ENCODE assay signal across 29 cellular contexts in genomic region chr7:25196132-25196896, GRCh38. TPM values are rescaled to one million over a fixed set of nuclear protein-coding genes. Genes with fewer than 3 reads are reported as not detected.
DNase-seq lines count a peak whose midpoint lies in the region; ATAC-seq, FAIRE-seq and TF ChIP-seq lines count a peak whose summit lies in the region.
"Had no signal": no experiment of that assay in that cellular context is flagged by ENCODE, and none has a peak within 500 bp of the region (broad histone marks: within the 10 kb centered on the region; RNA-seq: fewer than 3 reads in every experiment).

No MANE protein-coding gene starts in this region.

- H3K4me2 ChIP-seq in A549: no peak overlapping the region

- H3K4me1 ChIP-seq in A549 (no peaks in the 10 kb centered on the region), mucosa of stomach (ENCODE audit: control insufficient read depth, insufficient read depth, low read length) (peaks cover 46% of the 10 kb centered on the region)

- POLR2A ChIA-PET in A549 (lab: Yijun Ruan, JAX): no interaction called here

- no peak for TF ChIP-seq EP300 in A549 (IDR thresholded peaks at IDR 0.05)

- H3K27ac ChIP-seq in A549: no peak overlapping the region
- H3K27ac ChIP-seq: 22Rv1, coronary artery, skin epidermis had no signal

- TF ChIP-seq RAD21 in A549 (conservative IDR thresholded peaks at IDR 0.05 in 1 of 2, IDR thresholded peaks at IDR 0.05 in 1 of 2): no peak

- DNase-seq in A549 (ENCODE audit: low read depth in 1 of 2, low spot score in 1 of 2) (no peak), amniotic epithelial cell (ENCODE audit: low read depth) (peak; percentile 12), foreskin melanocyte (peak; percentile 77), NCI-H69 (lab: John Stamatoyannopoulos, UW) (no peak), GM19239 (ENCODE audit: insufficient read length, low spot score) (no peak)
- DNase-seq: activated B cell treated with CpG ODN at 0.5 μM for 24 hours; activated naive CD4-positive, alpha-beta T cell treated with anti-CD3 and anti-CD28 coated beads, Interleukin-2, amount 10 ng/mL, durations not matched to agents 7 days and 5 days; amygdala; CD4-positive, alpha-beta memory T cell; endodermal cell; hypothalamus; IMR-90; left ventricle myocardium superior; NCI-H1105; NCI-H187 treated with DMSO at 0.1 percent for 48 hours; NCI-H2171 treated with DMSO at 0.1 percent for 48 hours; NCI-H526; SW 1271; T1000 had no signal

- TF ChIP-seq CTCF in A549 (IDR thresholded peaks at IDR 0.05): no peak

- WGBS in A549 (ENCODE audit: missing lambda C conversion rate): 19% methylated on average over 5 of the region's 5 CpGs

- no peak for TF ChIP-seq POLR2A in A549 (IDR thresholded peaks at IDR 0.05; ENCODE audit: low read length)

- H3K4me3 ChIP-seq in A549 (no peak overlapping the region), mucosa of stomach (ENCODE audit: low read length) (no peak overlapping the region)
- H3K4me3 ChIP-seq: coronary artery, skin epidermis had no signal

- FAIRE-seq in A549 (lab: Jason Lieb, UNC) (no peak), GM19239 (lab: Jason Lieb, UNC) (no peak)
- FAIRE-seq: bronchial epithelial cell, H1, RCC 7860 had no signal

- H3K36me3 ChIP-seq in mucosa of stomach (ENCODE audit: control insufficient read depth, insufficient read depth, low read length): no peaks in the 10 kb centered on the region

- no peaks in the 10 kb centered on the region for H3K27me3 ChIP-seq in mucosa of stomach (ENCODE audit: control insufficient read depth, insufficient read depth, low read length)

- ATAC-seq in A549: no peak
- ATAC-seq in GM18867 (IDR thresholded peaks at IDR 0.05; ENCODE audit: unreplicated experiment): no peak
- ATAC-seq in GM18520 (IDR thresholded peaks at IDR 0.05; ENCODE audit: unreplicated experiment): no peak
- ATAC-seq: left ventricle myocardium superior; natural killer cell treated with Interleukin-12 subunit alpha and Interleukin-12 subunit beta and Interleukin-15 and Interleukin-18, amount 100 ng/mL, for 72 hours had no signal

- peak overlapping the region; percentile 40 for H3K9ac ChIP-seq in mucosa of stomach (ENCODE audit: low read length)

- CTCF ChIA-PET in A549 (lab: Yijun Ruan, JAX): interaction anchor here (1.4 kb wide), 1 partner anchor 10 kb away, joined by 3 read pairs; no protein-coding TSS in a partner anchor

- H3K9me3 ChIP-seq in A549 (no peaks in the 10 kb centered on the region), mucosa of stomach (ENCODE audit: control insufficient read depth, low read length) (no peaks in the 10 kb centered on the region)

TF ChIP-seq in A549, 52 proteins besides CTCF, POLR2A, EP300 and RAD21:
- peak; percentile 71; the same call in 1 of the 2 replicates for TF ChIP-seq CBX8 (IDR thresholded peaks at IDR 0.05)
- no peak for TF ChIP-seq PHF8 (IDR thresholded peaks at IDR 0.05; ENCODE audit: borderline replicate concordance, low read depth)

RNA-seq across cellular contexts. Expression of gene NPVF, which starts 32.0 kb away (rescaled TPM):
- polyA plus RNA-seq in A549 (2011; rRNA removed) (not detected in 2 replicates), A549 (2017; fragmentation: RNase III; extraction: RNeasy Plus Mini Kit Qiagen cat#74134 plus additional on column Dnase treatment) (not detected in 3 replicates)
- not detected in 2 replicates for polyA plus RNA-seq in A549 (2012; cell fraction: cytosol; rRNA removed)
- polyA plus RNA-seq in A549 (2012; cell fraction: nucleus; rRNA removed): not detected in 2 replicates
- polyA minus RNA-seq in A549 (2011; rRNA and poly(A)+ RNA removed): not detected in 2 replicates
- polyA plus RNA-seq: CD4-positive, alpha-beta memory T cell; H1; IMR-90 had no signal

Comparison
In these comparisons a context has a peak if more than half of its experiments do, and no peak if none do; other contexts are left out.
1. DNase-seq: peak in amniotic epithelial cell (single experiment) and foreskin melanocyte (single experiment); none in A549 (0 of 2), NCI-H69 (single experiment) and GM19239 (single experiment).